ENCODE assay signal across 7 cellular contexts in genomic region chr14:77181603-77182437, GRCh38. TPM values are rescaled to one million over a fixed set of nuclear protein-coding genes. Genes with fewer than 3 reads are reported as not detected.
DNase-seq lines count a peak whose midpoint lies in the region; ATAC-seq and TF ChIP-seq lines count a peak whose summit lies in the region.

Gene TMEM63C (plus strand): TSS chr14:77181798. CDS start chr14:77218814, 37,016 bp downstream.

- peak; percentile 72 for ATAC-seq in GM19395 (IDR thresholded peaks at IDR 0.05; ENCODE audit: unreplicated experiment)
- ATAC-seq in heart left ventricle, result peak in 1 of 4 donors; percentile 16
- no peak for ATAC-seq in aorta (ENCODE audit: low FRiP score)

- H3K27ac ChIP-seq in heart left ventricle, result no peak within 1 kb of the TSS
- no peak within 1 kb of the TSS for H3K27ac ChIP-seq in rectal smooth muscle tissue (ENCODE audit: low read depth, low read length)
- H3K27ac ChIP-seq in aorta (ENCODE audit: low read depth in 1 of 2, low read length in 2 of 2), result no peak within 1 kb of the TSS

- DNase-seq in Kasumi-1 (lab: John Stamatoyannopoulos, UW) (peak; percentile 85 to 86), RPMI7951 (ENCODE audit: low read depth) (peak; percentile 25), heart left ventricle (no peak), aorta (no peak)
- DNase-seq in activated effector memory CD4-positive, alpha-beta T cell treated with anti-CD3 and anti-CD28 coated beads, Interleukin-2, amount 50 U/mL, for 16 hours, result peak; percentile 86

- H3K4me3 ChIP-seq in heart left ventricle, result peak within 1 kb of the TSS in 10 of 12 donors; percentile 2 to 46 (median 34)
- peak within 1 kb of the TSS; percentile 54 for H3K4me3 ChIP-seq in rectal smooth muscle tissue (ENCODE audit: low read length)
- no peak within 1 kb of the TSS for H3K4me3 ChIP-seq in aorta (ENCODE audit: low read length in 2 of 2)

- H3K9me3 ChIP-seq in heart left ventricle, result no peaks in the 10 kb centered on the region
- no peaks in the 10 kb centered on the region for H3K9me3 ChIP-seq in aorta (ENCODE audit: control insufficient read depth, low read length)

- TF ChIP-seq POLR2A in heart left ventricle (IDR thresholded peaks at IDR 0.05), result no peak

- WGBS in heart left ventricle, 4 donors, result 1 to 4% (median 3%) methylated on average over 12 to 46 of the region's 46 CpGs
- 1% methylated on average over 46 of the region's 46 CpGs for WGBS in aorta, 2 donors

- no peaks in the 10 kb centered on the region for H3K36me3 ChIP-seq in heart left ventricle
- H3K36me3 ChIP-seq in rectal smooth muscle tissue (ENCODE audit: control insufficient read depth, insufficient read depth, low read length), result no peaks in the 10 kb centered on the region
- no peaks in the 10 kb centered on the region for H3K36me3 ChIP-seq in aorta (ENCODE audit: control insufficient read depth in 1 of 2, insufficient read depth in 2 of 2, low read length in 1 of 2)

- peak within 1 kb of the TSS; percentile 1 for H3K9ac ChIP-seq in rectal smooth muscle tissue (ENCODE audit: low read length)

- H3K27me3 ChIP-seq in heart left ventricle (peaks cover 6 to 55% (median 22%) of the 10 kb centered on the region in 9 donors), rectal smooth muscle tissue (ENCODE audit: control insufficient read depth, insufficient read depth, low read length) (peaks cover 2% of the 10 kb centered on the region), aorta (ENCODE audit: control insufficient read depth in 1 of 2, insufficient read depth in 2 of 2, low read length in 1 of 2) (no peaks in the 10 kb centered on the region)

- TF ChIP-seq CTCF in heart left ventricle (IDR thresholded peaks at IDR 0.05), result no peak

- H3K4me1 ChIP-seq in heart left ventricle, result peaks cover 0 to 12% (median 5%) of the 10 kb centered on the region in 12 donors
- no peaks in the 10 kb centered on the region for H3K4me1 ChIP-seq in rectal smooth muscle tissue (ENCODE audit: control insufficient read depth, insufficient read depth, low read length)
- no peaks in the 10 kb centered on the region for H3K4me1 ChIP-seq in aorta (ENCODE audit: control insufficient read depth in 1 of 2, insufficient read depth in 2 of 2, low read length in 2 of 2)

- intact Hi-C loops in heart left ventricle (cut with DNase I) (no loop called here), aorta (cut with DNase I) (no loop called here)

RNA-seq across cellular contexts. Expression of gene TMEM63C, which starts in this region (rescaled TPM):
- not detected in 2 replicates for total RNA-seq in RPMI7951 (2014; rRNA removed; shearing (Covaris generic))
- total RNA-seq in heart left ventricle (1 to 10 TPM in 6 of 9 donors, under 1 TPM in 2, not detected in 1; 0.48 to 3.7 (median 1.7) TPM), aorta (under 1 TPM; 0.06 to 0.26 TPM)
- polyA plus RNA-seq in heart left ventricle (1 to 10 TPM in 1 of 2 donors, under 1 TPM in 1; 0.01 to 4.0 TPM), aorta (under 1 TPM in 1 of 2 donors, not detected in 1; 0.13 TPM)

Comparison
In these comparisons a context has a peak if more than half of its experiments do, and no peak if none do; other contexts are left out.
1. Peak in DNase-seq in RPMI7951; RNA of the gene not detected or under 1 TPM.
2. DNase-seq: peak in Kasumi-1 (2 of 2) and activated effector memory CD4-positive, alpha-beta T cell treated with anti-CD3 and anti-CD28 coated beads, Interleukin-2, amount 50 U/mL, for 16 hours (single experiment); none in heart left ventricle (0 of 5) and aorta (0 of 2).
3. H3K4me3 ChIP-seq: peak in heart left ventricle (10 of 12) and rectal smooth muscle tissue (single experiment); none in aorta (0 of 2).